1 cellular context compared by ENCODE assay signal in genomic region chr5:52896524-52897237, GRCh38.
TF ChIP-seq lines count a peak whose summit lies in the region.

No MANE protein-coding gene starts in this region.

TF ChIP-seq in liver, 16 proteins besides CTCF, POLR2A, EP300 and RAD21 (continued from another document):
- TF ChIP-seq FOXA2 (IDR thresholded peaks at IDR 0.05) (no peak), SP1 (IDR thresholded peaks at IDR 0.05) (no peak)
TF ChIP-seq in liver: peak in this region for 1.
